ENCODE assay signal across 11 cellular contexts in genomic region chr17:50883850-50884291, GRCh38. TPM values are rescaled to one million over a fixed set of nuclear protein-coding genes. Genes with fewer than 3 reads are reported as not detected.
DNase-seq lines count a peak whose midpoint lies in the region; ATAC-seq and TF ChIP-seq lines count a peak whose summit lies in the region.
"Had no signal": no experiment of that assay in that cellular context is flagged by ENCODE, and none has a peak within 500 bp of the region (broad histone marks: within the 10 kb centered on the region; RNA-seq: fewer than 3 reads in every experiment).

No MANE protein-coding gene starts in this region.

- peaks cover 24% of the 10 kb centered on the region for H3K4me1 Mint-ChIP-seq in neural progenitor cell

- peak overlapping the region; percentile 34 for H2AFZ ChIP-seq in neural progenitor cell (replicated peaks)

- no peak for ATAC-seq in HG03159 (IDR thresholded peaks at IDR 0.05; ENCODE audit: unreplicated experiment)
- ATAC-seq in GM21825 (IDR thresholded peaks at IDR 0.05; ENCODE audit: unreplicated experiment): no peak

- H3K27me3 ChIP-seq in colonic mucosa (no peaks in the 10 kb centered on the region), neural progenitor cell (no peaks in the 10 kb centered on the region)
- H3K27me3 ChIP-seq: ovary had no signal

- H3F3A ChIP-seq in neural progenitor cell (ENCODE audit: low read depth): peaks cover 15% of the 10 kb centered on the region

- CTCF ChIA-PET in GM10248 (lab: Yijun Ruan, JAX): interaction anchor here (0.8 to 1.8 kb wide), 8 partner anchors 11 to 101 kb away, joined by 3 to 5 read pairs (median 3); no protein-coding TSS in a partner anchor

- H3K9ac ChIP-seq in colonic mucosa (ENCODE audit: low read depth in 2 of 2, low read length in 2 of 2) (peak overlapping the region; percentile 26 to 83), neural progenitor cell (no peak overlapping the region)

- peaks cover 5% of the 10 kb centered on the region for H3K9me3 Mint-ChIP-seq in neural progenitor cell

- H4K20me1 ChIP-seq in neural progenitor cell (ENCODE audit: low read depth): no peaks in the 10 kb centered on the region

- intact Hi-C loops in colonic mucosa (cut with DNase I): no loop called here

- H3K4me2 ChIP-seq in neural progenitor cell: no peak overlapping the region

- TF ChIP-seq CTCF in GM10248 (IDR thresholded peaks at IDR 0.05; ENCODE audit: control extremely low read depth, extremely low read depth, low read depth, missing control alignments) (no peak), colonic mucosa (IDR thresholded peaks at IDR 0.05) (no peak), neural progenitor cell (IDR thresholded peaks at IDR 0.05) (no peak)

- H3K27me3 Mint-ChIP-seq in neural progenitor cell (ENCODE audit: insufficient read depth, low read depth): peaks cover 5% of the 10 kb centered on the region

- peak; percentile 49 for DNase-seq in GM10248 (ENCODE audit: extremely low spot score)
- peak; percentile 74 for DNase-seq in NCI-H226
- peak; percentile 64 for DNase-seq in colonic mucosa
- no peak for DNase-seq in neural progenitor cell (ENCODE audit: low spot score)
- no peak for DNase-seq in amniotic stem cell (lab: John Stamatoyannopoulos, UW)
- DNase-seq in activated CD4-positive, alpha-beta T cell treated with anti-CD3 and anti-CD28 coated beads for 1 hour: no peak
- DNase-seq: EL, NCI-H187 treated with DMSO at 0.1 percent for 48 hours, ovary had no signal

- H3K9me3 ChIP-seq in colonic mucosa (no peaks in the 10 kb centered on the region), neural progenitor cell (ENCODE audit: low read depth) (no peaks in the 10 kb centered on the region)
- H3K9me3 ChIP-seq: ovary had no signal

- peaks cover 2% of the 10 kb centered on the region for H3K36me3 Mint-ChIP-seq in neural progenitor cell

- H3K4me3 Mint-ChIP-seq in neural progenitor cell: no peak overlapping the region

- H3K27ac ChIP-seq in colonic mucosa (peak overlapping the region; percentile 66), neural progenitor cell (no peak overlapping the region)
- H3K27ac ChIP-seq: ovary had no signal

- H3K79me2 ChIP-seq in neural progenitor cell (ENCODE audit: low read depth): no peaks in the 10 kb centered on the region

- peaks cover 6% of the 10 kb centered on the region for H3K4me1 ChIP-seq in colonic mucosa
- peaks cover 20% of the 10 kb centered on the region for H3K4me1 ChIP-seq in neural progenitor cell

- POLR2A ChIA-PET in GM10248 (lab: Yijun Ruan, JAX): interaction anchor here (2.0 kb wide), 1 partner anchor 18 kb away, joined by 8 read pairs; the partner anchor contains the start of gene TOB1

- H3K36me3 ChIP-seq in colonic mucosa (no peaks in the 10 kb centered on the region), neural progenitor cell (no peaks in the 10 kb centered on the region)
- H3K36me3 ChIP-seq: ovary had no signal

- H3K4me3 ChIP-seq in colonic mucosa: no peak overlapping the region
- no peak overlapping the region for H3K4me3 ChIP-seq in neural progenitor cell
- H3K4me3 ChIP-seq: ovary had no signal

- no peak overlapping the region for H3K27ac Mint-ChIP-seq in neural progenitor cell

RNA-seq across cellular contexts. Expression of gene TOB1, which starts 17.7 kb away (rescaled TPM):
- total RNA-seq in colonic mucosa (100 to 1,000 TPM; 116 to 169 TPM), neural progenitor cell (ENCODE audit: low replicate concordance) (13.6 and 18.2 TPM in 2 replicates)

RNA-seq across cellular contexts. Expression of gene WFIKKN2, which starts 48.5 kb away (rescaled TPM):
- total RNA-seq in colonic mucosa (under 1 TPM; 0.10 to 0.13 TPM), neural progenitor cell (ENCODE audit: low replicate concordance) (not detected in 2 replicates)

Comparison
In these comparisons a context has a peak if more than half of its experiments do, and no peak if none do; other contexts are left out.
1. DNase-seq: peak in GM10248 (single experiment), NCI-H226 (single experiment) and colonic mucosa (single experiment); none in neural progenitor cell (single experiment), amniotic stem cell (single experiment) and activated CD4-positive, alpha-beta T cell treated with anti-CD3 and anti-CD28 coated beads for 1 hour (single experiment).